In genomic region chr5:32072054-32072453, GRCh38 we compare ENCODE assay signal across 21 cellular contexts.
DNase-seq lines count a peak whose midpoint lies in the region; ATAC-seq and TF ChIP-seq lines count a peak whose summit lies in the region.
"Had no signal": no experiment of that assay in that cellular context is flagged by ENCODE, and none has a peak within 500 bp of the region (broad histone marks: within the 10 kb centered on the region; RNA-seq: fewer than 3 reads in every experiment).

No MANE protein-coding gene starts in this region.

- peak overlapping the region in 1 of 2 experiments; percentile 21 for H3K18ac ChIP-seq in mesenchymal stem cell (ENCODE audit: low read depth in 1 of 2, low read length in 2 of 2)

- no peaks in the 10 kb centered on the region for H3K27me3 Mint-ChIP-seq in WTC11 (ENCODE audit: low read depth)

- DNase-seq in PC-3 = no peak
- DNase-seq in WTC11 (ENCODE audit: low spot score) = no peak
- no peak for DNase-seq in mesenchymal stem cell
- peak; percentile 69 to 71 for DNase-seq in thyroid gland
- no peak for DNase-seq in cerebellar nuclear complex (lab: John Stamatoyannopoulos, UW)
- DNase-seq: ACHN; BE2C; C1 segment of cervical spinal cord; CD4-positive, CD25-positive, alpha-beta regulatory T cell; CD8-positive, alpha-beta memory T cell; COR-L47; DMS 273 treated with DMSO at 0.1 percent for 48 hours; DMS53; DND-41; EL; HCEC 1CT; IMR-90 had no signal

- H2AK5ac ChIP-seq in mesenchymal stem cell (ENCODE audit: low read length, severe bottlenecking) = no peak overlapping the region

- no peaks in the 10 kb centered on the region for H3K9me2 ChIP-seq in PC-3 (replicated peaks; ENCODE audit: low read length)

- POLR2A ChIA-PET in PC-3 (lab: Charles Lee; ENCODE audit: unreplicated experiment) = no interaction called here
- POLR2A ChIA-PET in WTC11 (lab: Charles Lee) = no interaction called here

- H2BK12ac ChIP-seq in mesenchymal stem cell (ENCODE audit: low read length in 2 of 2) = no peak overlapping the region

- H3K4me3 ChIP-seq in PC-3 (ENCODE audit: low read length) = no peak overlapping the region
- no peak overlapping the region for H3K4me3 ChIP-seq in mesenchymal stem cell (ENCODE audit: insufficient read depth in 1 of 2, low read depth in 1 of 2, low read length in 2 of 2)
- H3K4me3 ChIP-seq in thyroid gland (replicated peaks in 1 of 3) = no peak overlapping the region
- H3K4me3 ChIP-seq: GM12878 had no signal

- ATAC-seq in PC-3 (no peak), WTC11 (no peak), HG03520 (IDR thresholded peaks at IDR 0.05; ENCODE audit: unreplicated experiment) (no peak), GM19328 (IDR thresholded peaks at IDR 0.05; ENCODE audit: unreplicated experiment) (no peak)
- ATAC-seq: GM12878 had no signal

- H3K4ac ChIP-seq in mesenchymal stem cell (ENCODE audit: low read depth in 1 of 2, low read length in 2 of 2) = no peak overlapping the region

- no peak overlapping the region for H4K8ac ChIP-seq in mesenchymal stem cell (ENCODE audit: low read length)

- H3K27ac ChIP-seq in PC-3 (ENCODE audit: low read length) (peak overlapping the region; percentile 68), mesenchymal stem cell (ENCODE audit: low read length, poor library complexity, severe bottlenecking) (no peak overlapping the region), thyroid gland (peak overlapping the region in 2 of 3 donors; percentile 13 to 67)
- H3K27ac ChIP-seq: HL-60 had no signal

- no peak overlapping the region for H2BK15ac ChIP-seq in mesenchymal stem cell (ENCODE audit: low read depth, poor library complexity, severe bottlenecking)

- intact Hi-C loops in PC-3 (cut with micrococcal nuclease) = no loop called here
- intact Hi-C loops in thyroid gland (cut with DNase I) = no loop called here

- H3K36me3 Mint-ChIP-seq in WTC11 = peaks cover 7% of the 10 kb centered on the region
- H3K36me3 Mint-ChIP-seq: CD4-positive, CD25-positive, alpha-beta regulatory T cell; CD8-positive, alpha-beta memory T cell had no signal

- TF ChIP-seq CTCF in PC-3 (conservative IDR thresholded peaks at IDR 0.05; ENCODE audit: low read depth, low read length) = no peak
- TF ChIP-seq CTCF in WTC11 (IDR thresholded peaks at IDR 0.05) = no peak
- TF ChIP-seq CTCF in thyroid gland (IDR thresholded peaks at IDR 0.05) = no peak

- H4K20me1 ChIP-seq in PC-3 (ENCODE audit: low read length) = no peaks in the 10 kb centered on the region

- H2AFZ ChIP-seq in PC-3 (ENCODE audit: low read length) (no peak overlapping the region), mesenchymal stem cell (ENCODE audit: low read depth, low read length) (no peak overlapping the region)

- H2BK120ac ChIP-seq in mesenchymal stem cell (ENCODE audit: low read depth, low read length) = no peak overlapping the region

- no peak overlapping the region for H3K9ac ChIP-seq in PC-3 (ENCODE audit: low read length)
- H3K9ac ChIP-seq in mesenchymal stem cell (ENCODE audit: low read length) = no peak overlapping the region

- H4K91ac ChIP-seq in mesenchymal stem cell (ENCODE audit: low read length) = peak overlapping the region; percentile 57

- CTCF ChIA-PET in PC-3 (lab: Charles Lee) (no interaction called here), WTC11 (lab: Charles Lee) (interaction anchor here (1.1 kb wide), 1 partner anchor 258 kb away, joined by 3 read pairs; no protein-coding TSS in a partner anchor)

- H3K36me3 ChIP-seq in PC-3 (ENCODE audit: low read depth, low read length) (no peaks in the 10 kb centered on the region), mesenchymal stem cell (ENCODE audit: control insufficient read depth in 1 of 2, insufficient read depth in 2 of 2, low read depth in 1 of 2, low read length in 2 of 2) (no peaks in the 10 kb centered on the region), thyroid gland (no peaks in the 10 kb centered on the region)
- H3K36me3 ChIP-seq: BE2C had no signal

- no peaks in the 10 kb centered on the region for H3K4me1 Mint-ChIP-seq in WTC11
- H3K4me1 Mint-ChIP-seq: CD4-positive, CD25-positive, alpha-beta regulatory T cell; CD8-positive, alpha-beta memory T cell had no signal

- H3K4me2 ChIP-seq in PC-3 (ENCODE audit: low read length) = 0 out of 2 replicates have a peak overlapping the region, but pooled peaks have one; percentile 47
- no peak overlapping the region for H3K4me2 ChIP-seq in mesenchymal stem cell (ENCODE audit: low read length, poor library complexity, severe bottlenecking)

- H3K27ac Mint-ChIP-seq in WTC11 = 0 out of 2 replicates have a peak overlapping the region, but pooled peaks have one; percentile 49
- H3K27ac Mint-ChIP-seq: CD4-positive, CD25-positive, alpha-beta regulatory T cell; CD8-positive, alpha-beta memory T cell had no signal

- H3K4me1 ChIP-seq in PC-3 (ENCODE audit: insufficient read depth, low read length) = peaks cover 15% of the 10 kb centered on the region
- H3K4me1 ChIP-seq in mesenchymal stem cell (ENCODE audit: control insufficient read depth, insufficient read depth, low read depth, low read length) = no peaks in the 10 kb centered on the region
- H3K4me1 ChIP-seq in thyroid gland = peaks cover 1 to 45% of the 10 kb centered on the region in 2 donors
- H3K4me1 ChIP-seq: BE2C had no signal

- no peaks in the 10 kb centered on the region for H3K79me1 ChIP-seq in mesenchymal stem cell (replicated peaks; ENCODE audit: low read length, poor library complexity, severe bottlenecking)

- 96% methylated on average over 14 of the region's 14 CpGs for WGBS in mesenchymal stem cell
- 50% methylated on average over 13 to 14 of the region's 14 CpGs for WGBS in thyroid gland, 2 donors

- no TSS peak for BruUV-seq in PC-3 (replicated peaks; lab: Mats Ljungman, UMichigan)

- TF ChIP-seq POLR2A in thyroid gland (IDR thresholded peaks at IDR 0.05) = no peak

- H3K23ac ChIP-seq in mesenchymal stem cell (ENCODE audit: low read length in 2 of 2) = no peak overlapping the region

- H3K4me3 Mint-ChIP-seq in WTC11 = no peak overlapping the region
- H3K4me3 Mint-ChIP-seq: CD4-positive, CD25-positive, alpha-beta regulatory T cell; CD8-positive, alpha-beta memory T cell had no signal

- peak overlapping the region in 1 of 2 experiments; percentile 89 for H3K14ac ChIP-seq in mesenchymal stem cell (ENCODE audit: low read length in 2 of 2)

- H3K27me3 ChIP-seq in PC-3 (ENCODE audit: low read length) (no peaks in the 10 kb centered on the region), mesenchymal stem cell (ENCODE audit: control insufficient read depth in 1 of 2, insufficient read depth in 1 of 2, low read length in 2 of 2) (peaks cover 0 to 30% of the 10 kb centered on the region in 2 experiments), thyroid gland (no peaks in the 10 kb centered on the region)
- H3K27me3 ChIP-seq: BE2C had no signal

- H3F3A ChIP-seq in PC-3 (ENCODE audit: low read length, unreplicated experiment) = no peaks in the 10 kb centered on the region

- no peak overlapping the region for H2BK5ac ChIP-seq in mesenchymal stem cell (ENCODE audit: low read depth, low read length, poor library complexity, severe bottlenecking)

- no peaks in the 10 kb centered on the region for H3K9me3 ChIP-seq in PC-3 (ENCODE audit: low read length)
- H3K9me3 ChIP-seq in mesenchymal stem cell (ENCODE audit: control insufficient read depth, low read length) = no peaks in the 10 kb centered on the region
- no peaks in the 10 kb centered on the region for H3K9me3 ChIP-seq in thyroid gland
- H3K9me3 ChIP-seq: BE2C had no signal

- H3K9me3 Mint-ChIP-seq in WTC11 = peaks cover 4% of the 10 kb centered on the region; the same call in 1 of the 2 replicates
- H3K9me3 Mint-ChIP-seq: CD4-positive, CD25-positive, alpha-beta regulatory T cell; CD8-positive, alpha-beta memory T cell had no signal

- no peaks in the 10 kb centered on the region for H3K79me2 ChIP-seq in PC-3 (ENCODE audit: low read length)

TF ChIP-seq in WTC11, 78 proteins besides CTCF, POLR2A, EP300 and RAD21 (continues in another document):
- TF ChIP-seq ZNF416 (CRISPR knock-in tag; IDR thresholded peaks at IDR 0.05) (no peak), ZNF138 (CRISPR knock-in tag; conservative IDR thresholded peaks at IDR 0.05) (no peak), ZNF423 (CRISPR knock-in tag; IDR thresholded peaks at IDR 0.05) (no peak), TCF7 (CRISPR knock-in tag; IDR thresholded peaks at IDR 0.05; ENCODE audit: low read depth) (no peak), CREB1 (CRISPR knock-in tag; IDR thresholded peaks at IDR 0.05) (no peak), FOXJ3 (CRISPR knock-in tag; IDR thresholded peaks at IDR 0.05; ENCODE audit: borderline replicate concordance) (no peak), USF2 (CRISPR knock-in tag; IDR thresholded peaks at IDR 0.05) (no peak), KAT7 (CRISPR knock-in tag; IDR thresholded peaks at IDR 0.05; ENCODE audit: borderline replicate concordance) (no peak)

Comparison
In these comparisons a context has a peak if more than half of its experiments do, and no peak if none do; other contexts are left out.
1. DNase-seq: peak in thyroid gland (2 of 2); none in PC-3 (single experiment), WTC11 (single experiment), mesenchymal stem cell (single experiment) and cerebellar nuclear complex (0 of 2).